ENCODE assay signal across 1 cellular context in genomic region chr1:207316622-207317510, GRCh38.
A peak's percentile ranks its signal among the peaks of the same experiment; 100 is the strongest.
TF ChIP-seq lines count a peak whose summit lies in the region.

No MANE protein-coding gene starts in this region.

TF ChIP-seq in K562, 482 proteins besides CTCF, POLR2A, EP300 and RAD21 (continued from another document and continues in another):
- TF ChIP-seq ELF4 (CRISPR knock-in tag; IDR thresholded peaks at IDR 0.05) (peak; percentile 89; the same call in 1 of the 2 replicates), ZBTB9 (CRISPR knock-in tag; IDR thresholded peaks at IDR 0.05) (0 out of 2 replicates have a peak, but pooled peaks have one; percentile 82), MEF2D (tag; conservative IDR thresholded peaks at IDR 0.05; ENCODE audit: low read depth) (0 out of 2 replicates have a peak, but pooled peaks have one; percentile 30), KLF16 (IDR thresholded peaks at IDR 0.05) (peak; percentile 48; the same call in 1 of the 2 replicates), TEAD4 (IDR thresholded peaks at IDR 0.05; ENCODE audit: low read length) (peak; percentile 78), TEAD4 (CRISPR knock-in tag; IDR thresholded peaks at IDR 0.05; ENCODE audit: borderline replicate concordance) (no peak), PKNOX1 (IDR thresholded peaks at IDR 0.05) (no peak; the same call in 1 of the 2 replicates), HOMEZ (CRISPR knock-in tag; IDR thresholded peaks at IDR 0.05) (0 out of 2 replicates have a peak, but pooled peaks have one; percentile 62), ARID2 (IDR thresholded peaks at IDR 0.05) (peak; percentile 37; the same call in 1 of the 2 replicates), KLF1 (tag; IDR thresholded peaks at IDR 0.05) (no peak), MTA2 (IDR thresholded peaks at IDR 0.05; ENCODE audit: low read depth) (peak; percentile 30; the same call in 1 of the 2 replicates), CTBP1 (IDR thresholded peaks at IDR 0.05; ENCODE audit: borderline replicate concordance) (peak; percentile 59; the same call in 1 of the 2 replicates), ARID1B (IDR thresholded peaks at IDR 0.05) (peak; percentile 84), SMAD4 (CRISPR knock-in tag; conservative IDR thresholded peaks at IDR 0.05) (peak; percentile 85), MGA (IDR thresholded peaks at IDR 0.05) (peak; percentile 97), RCOR1 (IDR thresholded peaks at IDR 0.05; ENCODE audit: borderline replicate concordance in 1 of 2, low read depth in 2 of 2, low read length in 2 of 2) (peak in 1 of 2 experiments; percentile 89; a peak in 2 of 4 replicates), ZNF639 (CRISPR knock-in tag; conservative IDR thresholded peaks at IDR 0.05 in 1 of 2, IDR thresholded peaks at IDR 0.05 in 1 of 2) (peak in 1 of 2 experiments; percentile 46; a peak in 1 of 4 replicates), THRB (CRISPR knock-in tag; conservative IDR thresholded peaks at IDR 0.05) (peak; percentile 83; the same call in 1 of the 2 replicates), ARID3B (CRISPR knock-in tag; IDR thresholded peaks at IDR 0.05; ENCODE audit: borderline replicate concordance) (no peak), E2F6 (IDR thresholded peaks at IDR 0.05; ENCODE audit: borderline replicate concordance in 1 of 2, extremely low read depth in 1 of 2, insufficient read depth in 1 of 2, insufficient read length in 1 of 2, low read depth in 1 of 2, low read length in 1 of 2, poor library complexity in 1 of 2, severe bottlenecking in 1 of 2) (peak; percentile 61 to 65), NR1H2 (CRISPR knock-in tag; IDR thresholded peaks at IDR 0.05) (no peak), DMBX1 (CRISPR knock-in tag; IDR thresholded peaks at IDR 0.05; ENCODE audit: borderline replicate concordance) (peak; percentile 81), REST (CRISPR knock-in tag; IDR thresholded peaks at IDR 0.05; ENCODE audit: low read depth) (peak; percentile 30; the same call in 1 of the 2 replicates)
